ENCODE assay signal across 8 cellular contexts in the genomic region with DNA sequence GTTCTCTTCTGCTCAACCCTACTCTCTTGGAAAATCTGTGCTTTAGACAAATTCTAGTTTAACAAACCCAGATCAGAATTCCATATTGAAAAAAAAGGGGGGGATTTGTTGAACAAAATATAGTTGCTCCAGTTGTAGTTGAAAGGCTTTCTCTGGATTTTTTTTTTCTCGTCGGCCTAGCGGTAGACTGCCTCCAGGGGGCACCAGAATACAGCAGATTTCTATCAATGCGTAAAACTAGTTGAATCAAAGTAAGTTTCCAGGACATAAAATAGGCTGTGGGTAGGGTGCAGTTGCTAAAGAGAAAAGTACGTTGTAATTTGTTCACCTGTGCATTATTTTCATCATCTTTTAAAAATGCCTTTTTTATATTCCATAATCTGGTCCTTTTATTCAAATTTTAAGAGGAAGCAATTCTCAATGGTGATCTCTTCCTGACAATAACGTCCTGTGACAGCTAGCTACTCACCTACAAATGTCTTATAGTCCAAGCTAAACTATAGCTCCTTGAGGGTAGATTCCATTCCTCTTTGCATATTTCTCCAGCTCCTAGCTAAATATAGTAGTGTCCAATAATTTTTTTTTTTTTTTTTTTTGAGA.
DNase-seq lines count a peak whose midpoint lies in the region; ATAC-seq and TF ChIP-seq lines count a peak whose summit lies in the region.

No MANE protein-coding gene starts in this region.

- intact Hi-C loops in mucosa of descending colon (cut with DNase I, micrococcal nuclease): loop anchor here (2.0 to 5.0 kb wide), 2 partner anchors 105 to 107 kb away; partner anchors contain the start of gene PERP (in 1 of the 2)

- no peaks in the 10 kb centered on the region for H3K27me3 ChIP-seq in endodermal cell (ENCODE audit: control insufficient read depth, insufficient read depth, low read length, poor library complexity, severe bottlenecking)

- H3K9me3 ChIP-seq in endodermal cell (ENCODE audit: control insufficient read depth, low read length) (peaks cover 7% of the 10 kb centered on the region), mucosa of descending colon (no peaks in the 10 kb centered on the region)

- no peak overlapping the region for H3K4me3 ChIP-seq in endodermal cell (ENCODE audit: low read length)
- H3K4me3 ChIP-seq in mucosa of descending colon: no peak overlapping the region

- H3K4me3 Mint-ChIP-seq in activated CD8-positive, alpha-beta T cell treated with anti-CD3 and anti-CD28 coated beads, Interleukin-2, amount 10 ng/mL, durations not matched to agents 7 days and 5 days: no peak overlapping the region
- no peak overlapping the region for H3K4me3 Mint-ChIP-seq in endodermal cell

- 16 to 25% methylated on average over 4 to 6 of the region's 6 CpGs for WGBS in endodermal cell (ENCODE audit: insufficient coverage in 1 of 2, insufficient read length in 1 of 2), 2 experiments

- peaks cover under 1% of the 10 kb centered on the region for H3K9me3 Mint-ChIP-seq in activated CD8-positive, alpha-beta T cell treated with anti-CD3 and anti-CD28 coated beads, Interleukin-2, amount 10 ng/mL, durations not matched to agents 7 days and 5 days (ENCODE audit: insufficient read depth)
- peaks cover 9% of the 10 kb centered on the region for H3K9me3 Mint-ChIP-seq in endodermal cell

- H3K36me3 ChIP-seq in endodermal cell (ENCODE audit: control insufficient read depth, insufficient read depth, low read length) (no peaks in the 10 kb centered on the region), mucosa of descending colon (ENCODE audit: low read depth) (no peaks in the 10 kb centered on the region)

- CTCF ChIA-PET in activated CD8-positive, alpha-beta T cell treated with anti-CD3 and anti-CD28 coated beads, Interleukin-2, amount 10 ng/mL, durations not matched to agents 7 days and 5 days (lab: Charles Lee): interaction anchor here (0.7 to 8.6 kb wide), 9 partner anchors 9 to 303 kb away, joined by 3 to 92 read pairs (median 5); partner anchors contain the start of gene PERP

- H3K27ac ChIP-seq in endodermal cell (ENCODE audit: low read depth, low read length): no peak overlapping the region

- peak; percentile 66 for DNase-seq in activated gamma-delta T cell treated with Interleukin-2 at 50 U/mL for 16 hours
- no peak for DNase-seq in activated gamma-delta T cell (lab: John Stamatoyannopoulos, UW)
- DNase-seq in NCI-H774 (lab: John Stamatoyannopoulos, UW): peak; percentile 34
- DNase-seq in activated CD8-positive, alpha-beta T cell treated with anti-CD3 and anti-CD28 coated beads, Interleukin-2, amount 10 ng/mL, durations not matched to agents 7 days and 5 days: peak; percentile 74
- DNase-seq in endodermal cell: peak; percentile 76
- DNase-seq in mucosa of descending colon: peak in 2 of 3 donors; percentile 64 to 91
- peak; percentile 33 for DNase-seq in stimulated activated CD8-positive, alpha-beta memory T cell treated with anti-CD3 and anti-CD28 coated beads, Interleukin-7, amount 100 ng/mL, for 24 hours (ENCODE audit: low read depth)

- peaks cover 3% of the 10 kb centered on the region for H3K4me1 ChIP-seq in endodermal cell (ENCODE audit: control insufficient read depth, insufficient read depth, low read length)
- H3K4me1 ChIP-seq in mucosa of descending colon (ENCODE audit: low read depth): no peaks in the 10 kb centered on the region

- peaks cover 14% of the 10 kb centered on the region for H3K4me1 Mint-ChIP-seq in activated CD8-positive, alpha-beta T cell treated with anti-CD3 and anti-CD28 coated beads, Interleukin-2, amount 10 ng/mL, durations not matched to agents 7 days and 5 days (ENCODE audit: low read depth)
- H3K4me1 Mint-ChIP-seq in endodermal cell: peaks cover 23% of the 10 kb centered on the region

- TF ChIP-seq CTCF in endodermal cell (conservative IDR thresholded peaks at IDR 0.05) (peak; percentile 95), mucosa of descending colon (IDR thresholded peaks at IDR 0.05) (peak; percentile 56)

- H3K9ac ChIP-seq in endodermal cell (ENCODE audit: extremely low read depth, low read length, poor library complexity, severe bottlenecking): no peak overlapping the region

- ATAC-seq in activated CD8-positive, alpha-beta T cell treated with anti-CD3 and anti-CD28 coated beads, Interleukin-2, amount 10 ng/mL, durations not matched to agents 7 days and 5 days: peak; percentile 36
- ATAC-seq in mucosa of descending colon: peak; percentile 79
- no peak for ATAC-seq in HG03108 (IDR thresholded peaks at IDR 0.05; ENCODE audit: unreplicated experiment)

- peaks cover under 1% of the 10 kb centered on the region for H3K36me3 Mint-ChIP-seq in activated CD8-positive, alpha-beta T cell treated with anti-CD3 and anti-CD28 coated beads, Interleukin-2, amount 10 ng/mL, durations not matched to agents 7 days and 5 days (ENCODE audit: low read depth)
- H3K36me3 Mint-ChIP-seq in endodermal cell (ENCODE audit: low read depth): no peaks in the 10 kb centered on the region

- H3K27ac Mint-ChIP-seq in activated CD8-positive, alpha-beta T cell treated with anti-CD3 and anti-CD28 coated beads, Interleukin-2, amount 10 ng/mL, durations not matched to agents 7 days and 5 days: no peak overlapping the region
- no peak overlapping the region for H3K27ac Mint-ChIP-seq in endodermal cell

- POLR2A ChIA-PET in activated CD8-positive, alpha-beta T cell treated with anti-CD3 and anti-CD28 coated beads, Interleukin-2, amount 10 ng/mL, durations not matched to agents 7 days and 5 days (lab: Charles Lee): no interaction called here

- peaks cover 2% of the 10 kb centered on the region for H3K27me3 Mint-ChIP-seq in activated CD8-positive, alpha-beta T cell treated with anti-CD3 and anti-CD28 coated beads, Interleukin-2, amount 10 ng/mL, durations not matched to agents 7 days and 5 days (ENCODE audit: low read depth)
- no peaks in the 10 kb centered on the region for H3K27me3 Mint-ChIP-seq in endodermal cell (ENCODE audit: insufficient read depth)
